Comparison of ENCODE assay signal across 8 cellular contexts in genomic region chr22:38239101-38239761, GRCh38. TPM values are rescaled to one million over a fixed set of nuclear protein-coding genes. Genes with fewer than 3 reads are reported as not detected.
DNase-seq lines count a peak whose midpoint lies in the region; ATAC-seq, FAIRE-seq and TF ChIP-seq lines count a peak whose summit lies in the region.

No MANE protein-coding gene starts in this region.

- H3K4me1 Mint-ChIP-seq in WTC11 (peaks cover 15% of the 10 kb centered on the region), Caco-2 (ENCODE audit: low read depth, unreplicated experiment) (no peaks in the 10 kb centered on the region)

- intact Hi-C loops in Right ventricle myocardium superior (cut with DNase I) (no loop called here), psoas muscle (cut with DNase I) (no loop called here), Caco-2 (cut with micrococcal nuclease; ENCODE audit: unreplicated experiment) (no loop called here)

- H3K9me3 Mint-ChIP-seq in WTC11 (no peaks in the 10 kb centered on the region), Caco-2 (ENCODE audit: unreplicated experiment) (no peaks in the 10 kb centered on the region)

- TF ChIP-seq CTCF in D721Med (IDR thresholded peaks at IDR 0.05; ENCODE audit: insufficient read depth, missing control alignments) = peak; percentile 7
- TF ChIP-seq CTCF in WTC11 (IDR thresholded peaks at IDR 0.05) = no peak
- peak; percentile 29 for TF ChIP-seq CTCF in psoas muscle (IDR thresholded peaks at IDR 0.05)
- TF ChIP-seq CTCF in Caco-2 (IDR thresholded peaks at IDR 0.05; ENCODE audit: insufficient read depth in 1 of 2, low read depth in 1 of 2, low read length in 1 of 2, severe bottlenecking in 1 of 2, unreplicated experiment in 1 of 2) = no peak

- FAIRE-seq in D721Med (lab: Jason Lieb, UNC) = no peak

- DNase-seq in D721Med (ENCODE audit: insufficient read length, low spot score) (no peak), WTC11 (ENCODE audit: low spot score) (no peak), Right ventricle myocardium superior (no peak), psoas muscle (peak in 1 of 2 donors; percentile 46), NCI-H748 treated with DMSO at 0.1 percent for 48 hours (lab: John Stamatoyannopoulos, UW) (no peak), Caco-2 (no peak)
- DNase-seq in effector memory CD4-positive, alpha-beta T cell = no peak

- peaks cover 31% of the 10 kb centered on the region for H3K36me3 Mint-ChIP-seq in WTC11
- peaks cover 26% of the 10 kb centered on the region for H3K36me3 Mint-ChIP-seq in Caco-2 (ENCODE audit: insufficient read depth, unreplicated experiment)

- WGBS in psoas muscle, 3 donors = 32 to 45% (median 39%) methylated on average over 14 of the region's 14 CpGs

- H3K27me3 ChIP-seq in psoas muscle (ENCODE audit: insufficient read depth in 3 of 3, low read length in 2 of 3) (no peaks in the 10 kb centered on the region), Caco-2 (replicated peaks; ENCODE audit: control insufficient read depth, insufficient read depth, low read length) (no peaks in the 10 kb centered on the region)
- H3K27me3 ChIP-seq in effector memory CD4-positive, alpha-beta T cell (replicated peaks; ENCODE audit: control insufficient read depth, insufficient read depth, low read length, poor library complexity, severe bottlenecking) = no peaks in the 10 kb centered on the region

- H3K36me3 ChIP-seq in psoas muscle (ENCODE audit: insufficient read depth in 1 of 2, low read depth in 1 of 2) (peaks cover 0 to 21% of the 10 kb centered on the region in 2 donors), Caco-2 (ENCODE audit: control insufficient read depth, insufficient read depth, low read length) (peaks cover under 1% of the 10 kb centered on the region)
- H3K36me3 ChIP-seq in effector memory CD4-positive, alpha-beta T cell (ENCODE audit: control insufficient read depth, insufficient read depth, low read length) = peaks cover 22% of the 10 kb centered on the region

- CTCF ChIA-PET in WTC11 (lab: Charles Lee) (interaction anchor here (1.0 to 1.6 kb wide), 2 partner anchors 23 to 32 kb away, joined by 3 to 4 read pairs; no protein-coding TSS in a partner anchor), Caco-2 (lab: Charles Lee) (interaction anchor here (0.5 kb wide), 1 partner anchor 77 kb away, joined by 3 read pairs; no protein-coding TSS in a partner anchor)

- H3K4me1 ChIP-seq in psoas muscle (peaks cover 57% of the 10 kb centered on the region), Caco-2 (peaks cover 4% of the 10 kb centered on the region; the same call in 1 of the 2 replicates)
- H3K4me1 ChIP-seq in effector memory CD4-positive, alpha-beta T cell (ENCODE audit: control insufficient read depth, insufficient read depth, low read length, poor library complexity, severe bottlenecking) = no peaks in the 10 kb centered on the region

- ATAC-seq in WTC11 = no peak
- peak; percentile 67 for ATAC-seq in Right ventricle myocardium superior (ENCODE audit: poor library complexity)
- peak; percentile 62 to 77 (median 70) for ATAC-seq in psoas muscle
- no peak for ATAC-seq in HG02981 (IDR thresholded peaks at IDR 0.05; ENCODE audit: unreplicated experiment)

- H3K9me3 ChIP-seq in psoas muscle (no peaks in the 10 kb centered on the region), Caco-2 (no peaks in the 10 kb centered on the region)
- H3K9me3 ChIP-seq in effector memory CD4-positive, alpha-beta T cell (ENCODE audit: control insufficient read depth, low read length) = no peaks in the 10 kb centered on the region

- H3K27ac Mint-ChIP-seq in WTC11 = peak overlapping the region; percentile 49; the same call in 1 of the 2 replicates
- H3K27ac Mint-ChIP-seq in Caco-2 (ENCODE audit: unreplicated experiment) = no peak overlapping the region

- H3K4me3 ChIP-seq in psoas muscle (no peak overlapping the region), Caco-2 (ENCODE audit: low read depth, low read length) (no peak overlapping the region)
- H3K4me3 ChIP-seq in effector memory CD4-positive, alpha-beta T cell (ENCODE audit: insufficient read depth, low read depth, low read length, poor library complexity, severe bottlenecking) = no peak overlapping the region

- no peak overlapping the region for H3K4me3 Mint-ChIP-seq in WTC11
- H3K4me3 Mint-ChIP-seq in Caco-2 (ENCODE audit: unreplicated experiment) = no peak overlapping the region

- BruUV-seq in Caco-2 (replicated peaks; lab: Mats Ljungman, UMichigan) = no TSS peak

- POLR2A ChIA-PET in WTC11 (lab: Charles Lee) (interaction anchor here (0.6 kb wide), 1 partner anchor 382 kb away, joined by 3 read pairs; no protein-coding TSS in a partner anchor), Caco-2 (lab: Charles Lee) (no interaction called here)

- H3K27ac ChIP-seq in psoas muscle = peak overlapping the region; percentile 67
- no peak overlapping the region for H3K27ac ChIP-seq in effector memory CD4-positive, alpha-beta T cell (ENCODE audit: insufficient read depth, low read length, poor library complexity, severe bottlenecking)

- no peaks in the 10 kb centered on the region for H3K27me3 Mint-ChIP-seq in WTC11 (ENCODE audit: low read depth)
- no peaks in the 10 kb centered on the region for H3K27me3 Mint-ChIP-seq in Caco-2 (ENCODE audit: insufficient read depth, unreplicated experiment)

TF ChIP-seq in WTC11, 78 proteins besides CTCF, POLR2A, EP300 and RAD21:
- TF ChIP-seq E2F5 (CRISPR knock-in tag; IDR thresholded peaks at IDR 0.05) = no peak
- TF ChIP-seq SMAD3 (CRISPR knock-in tag; IDR thresholded peaks at IDR 0.05; ENCODE audit: borderline replicate concordance) = no peak
- no peak for TF ChIP-seq CDX4 (CRISPR knock-in tag; IDR thresholded peaks at IDR 0.05; ENCODE audit: borderline replicate concordance)

RNA-seq across cellular contexts. Expression of gene TMEM184B, which starts 33.6 kb away (rescaled TPM):
- total RNA-seq in WTC11 (2021) (85.9 to 89.7 TPM (median 88.1 TPM) in 3 replicates), Right ventricle myocardium superior (42.2 TPM), psoas muscle (10 to 100 TPM; 23.2 to 40.3 (median 30.3) TPM), Caco-2 (2022) (52.4 and 53.3 TPM in 2 replicates)
- polyA plus RNA-seq in psoas muscle = 10 to 100 TPM; 13.6 to 28.2 (median 24.8) TPM

RNA-seq across cellular contexts. Expression of gene MAFF, which starts 37.4 kb away (rescaled TPM):
- total RNA-seq in WTC11 (2021) = 4.6 to 6.1 TPM (median 5.7 TPM) in 3 replicates
- total RNA-seq in Right ventricle myocardium superior = 4.2 TPM
- total RNA-seq in psoas muscle = 10 to 100 TPM in 3 of 4 donors, 1 to 10 TPM in 1; 5.7 to 63.8 (median 39.5) TPM
- 100 to 1,000 TPM in 1 of 3 donors, 10 to 100 TPM in 2; 23.6 to 118 (median 26.9) TPM for polyA plus RNA-seq in psoas muscle
- total RNA-seq in Caco-2 (2022) = 6.8 and 9.0 TPM in 2 replicates

RNA-seq across cellular contexts. Expression of gene PLA2G6, which starts 57.6 kb away (rescaled TPM):
- total RNA-seq in WTC11 (2021) = 29.9 to 44.1 TPM (median 37.6 TPM) in 3 replicates
- total RNA-seq in Right ventricle myocardium superior = 12.0 TPM
- 10 to 100 TPM in 2 of 4 donors, 1 to 10 TPM in 2; 8.5 to 17.4 (median 11.4) TPM for total RNA-seq in psoas muscle
- 1 to 10 TPM; 4.5 to 7.1 (median 7.1) TPM for polyA plus RNA-seq in psoas muscle
- 18.7 and 19.2 TPM in 2 replicates for total RNA-seq in Caco-2 (2022)

Comparison
In these comparisons a context has a peak if more than half of its experiments do, and no peak if none do; other contexts are left out.
1. CTCF ChIP-seq: peak in D721Med (single experiment) and psoas muscle (single experiment); none in WTC11 (single experiment) and Caco-2 (0 of 2).
2. ATAC-seq: peak in Right ventricle myocardium superior (single experiment) and psoas muscle (4 of 4); none in WTC11 (single experiment) and HG02981 (single experiment).